Comparison of ENCODE assay signal across 14 cellular contexts in the genomic region with DNA sequence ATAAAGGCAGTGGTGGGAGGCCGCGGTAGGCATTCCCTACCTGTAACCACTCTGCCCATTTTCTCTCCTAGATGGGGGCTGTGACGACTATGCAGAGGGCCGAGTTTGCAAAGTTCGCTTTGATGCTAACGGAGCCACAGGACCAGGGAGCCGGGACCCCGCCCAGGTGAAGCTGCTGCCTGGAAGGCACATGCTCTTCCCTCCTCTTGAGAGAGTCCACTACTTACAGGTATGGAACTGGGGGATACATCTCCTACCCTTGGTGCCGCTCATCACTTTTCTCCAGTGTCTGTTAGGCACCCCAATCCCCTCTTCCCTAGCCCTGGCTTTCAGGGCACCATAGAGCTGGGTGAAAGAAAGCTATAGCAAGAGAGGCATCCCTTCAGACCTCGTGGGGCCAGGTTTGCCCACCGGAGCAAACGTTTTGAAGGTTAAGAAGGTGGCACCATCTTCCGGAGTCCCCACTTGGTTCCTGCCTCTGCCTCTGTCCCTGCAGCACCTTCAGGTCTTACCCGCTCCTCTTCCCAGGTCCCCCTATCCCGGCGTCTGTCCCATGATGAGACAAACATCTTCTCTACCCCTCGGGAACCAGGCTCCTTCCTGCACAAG. TPM values are rescaled to one million over a fixed set of nuclear protein-coding genes. Genes with fewer than 3 reads are reported as not detected.
A peak's percentile ranks its signal among the peaks of the same experiment; 100 is the strongest.
DNase-seq lines count a peak whose midpoint lies in the region; ATAC-seq and TF ChIP-seq lines count a peak whose summit lies in the region.
"Had no signal": no experiment of that assay in that cellular context is flagged by ENCODE, and none has a peak within 500 bp of the region (broad histone marks: within the 10 kb centered on the region; RNA-seq: fewer than 3 reads in every experiment).

No MANE protein-coding gene starts in this region.

- no peak overlapping the region for H3K4me3 ChIP-seq in CD8-positive, alpha-beta T cell (ENCODE audit: low read depth, low read length)
- H3K4me3 ChIP-seq in NT2/D1 (ENCODE audit: insufficient read length, low read depth): no peak overlapping the region
- no peak overlapping the region for H3K4me3 ChIP-seq in uterus
- H3K4me3 ChIP-seq: transverse colon had no signal

- no peak for TF ChIP-seq POLR2A in uterus (IDR thresholded peaks at IDR 0.05)

- no peak overlapping the region for H3K27ac ChIP-seq in CD8-positive, alpha-beta T cell (ENCODE audit: low read depth, low read length)
- H3K27ac ChIP-seq in uterus: peak overlapping the region; percentile 90 to 97
- H3K27ac ChIP-seq: HL-60, spleen had no signal

- intact Hi-C loops in CD8-positive, alpha-beta T cell (cut with DNase I, micrococcal nuclease): loop anchor here (5.0 kb wide), 4 partner anchors 219 to 274 kb away; a partner anchor contains a TSS
- intact Hi-C loops in uterus (cut with DNase I; ENCODE audit: low total_unique reads): loop anchor here (10.0 kb wide), 1 partner anchor 71 kb away; a partner anchor contains a TSS

- no peak overlapping the region for H3K27ac Mint-ChIP-seq in CD8-positive, alpha-beta T cell
- H3K27ac Mint-ChIP-seq in glutamatergic neuron (ENCODE audit: unreplicated experiment): peak overlapping the region; percentile 98
- H3K27ac Mint-ChIP-seq: activated naive CD4-positive, alpha-beta T cell treated with anti-CD3 and anti-CD28 coated beads, Interleukin-2, amount 50 U/mL, for 72 hours; nephron progenitor cell had no signal

- H3K36me3 ChIP-seq in CD8-positive, alpha-beta T cell (ENCODE audit: insufficient read depth, low read length): no peaks in the 10 kb centered on the region
- peaks cover 44% of the 10 kb centered on the region for H3K36me3 ChIP-seq in NT2/D1 (ENCODE audit: insufficient read depth, insufficient read length, low read length)
- no peaks in the 10 kb centered on the region for H3K36me3 ChIP-seq in uterus
- H3K36me3 ChIP-seq: spleen, transverse colon had no signal

- H3K27me3 Mint-ChIP-seq in CD8-positive, alpha-beta T cell (ENCODE audit: low read depth): peaks cover 44% of the 10 kb centered on the region
- H3K27me3 Mint-ChIP-seq in glutamatergic neuron (ENCODE audit: unreplicated experiment): peaks cover 37% of the 10 kb centered on the region

- H3K36me3 Mint-ChIP-seq in CD8-positive, alpha-beta T cell: no peaks in the 10 kb centered on the region
- peaks cover 11% of the 10 kb centered on the region for H3K36me3 Mint-ChIP-seq in glutamatergic neuron (ENCODE audit: unreplicated experiment)
- H3K36me3 Mint-ChIP-seq: activated naive CD4-positive, alpha-beta T cell treated with anti-CD3 and anti-CD28 coated beads, Interleukin-2, amount 50 U/mL, for 72 hours had no signal

- peaks cover 10% of the 10 kb centered on the region for H3K4me1 ChIP-seq in CD8-positive, alpha-beta T cell (ENCODE audit: insufficient read depth, low read length)
- H3K4me1 ChIP-seq in NT2/D1 (ENCODE audit: insufficient read depth, insufficient read length) (peaks cover 62% of the 10 kb centered on the region), uterus (peaks cover 5 to 6% of the 10 kb centered on the region in 2 donors)

- ATAC-seq in CD8-positive, alpha-beta T cell: no peak

- H3K4me1 Mint-ChIP-seq in CD8-positive, alpha-beta T cell (ENCODE audit: low read depth): peaks cover 27% of the 10 kb centered on the region
- H3K4me1 Mint-ChIP-seq in glutamatergic neuron (ENCODE audit: low read depth, unreplicated experiment): peaks cover 35% of the 10 kb centered on the region

- peak overlapping the region; percentile 36 for H3K9ac ChIP-seq in NT2/D1 (ENCODE audit: insufficient read length, low read depth)

- POLR2A ChIA-PET in CD8-positive, alpha-beta T cell (lab: Charles Lee): interaction anchor here (0.5 kb wide), 1 partner anchor 1264 kb away, joined by 3 read pairs; no protein-coding TSS in a partner anchor

- no peaks in the 10 kb centered on the region for H3K9me3 ChIP-seq in CD8-positive, alpha-beta T cell (ENCODE audit: low read length)
- H3K9me3 ChIP-seq in NT2/D1 (ENCODE audit: insufficient read depth, low read length): no peaks in the 10 kb centered on the region
- no peaks in the 10 kb centered on the region for H3K9me3 ChIP-seq in uterus
- H3K9me3 ChIP-seq: spleen, transverse colon had no signal

- H3K27me3 ChIP-seq in CD8-positive, alpha-beta T cell (ENCODE audit: insufficient read depth, low read length): peaks cover 10% of the 10 kb centered on the region
- H3K27me3 ChIP-seq in NT2/D1 (ENCODE audit: insufficient read depth, insufficient read length) (no peaks in the 10 kb centered on the region), uterus (peaks cover 0 to 4% of the 10 kb centered on the region in 2 donors)

- no peak for DNase-seq in CD8-positive, alpha-beta T cell
- no peak for DNase-seq in NT2/D1 (ENCODE audit: low read depth, low spot score)
- no peak for DNase-seq in glutamatergic neuron
- DNase-seq in uterus: no peak
- no peak for DNase-seq in stimulated activated naive CD4-positive, alpha-beta T cell treated with Interleukin-2 at 50 U/mL for 16 hours (lab: John Stamatoyannopoulos, UW)
- no peak for DNase-seq in NCI-H1930 (lab: John Stamatoyannopoulos, UW)
- DNase-seq in midbrain (lab: John Stamatoyannopoulos, UW): no peak
- DNase-seq: cortex of kidney had no signal

- no peaks in the 10 kb centered on the region for H3K9me3 Mint-ChIP-seq in CD8-positive, alpha-beta T cell
- peaks cover 28% of the 10 kb centered on the region for H3K9me3 Mint-ChIP-seq in glutamatergic neuron (ENCODE audit: unreplicated experiment)
- H3K9me3 Mint-ChIP-seq: activated naive CD4-positive, alpha-beta T cell treated with anti-CD3 and anti-CD28 coated beads, Interleukin-2, amount 50 U/mL, for 72 hours; H9; nephron progenitor cell had no signal

- CTCF ChIA-PET in CD8-positive, alpha-beta T cell (lab: Charles Lee): interaction anchor here (0.6 to 9.4 kb wide), 23 partner anchors 9 to 274 kb away, joined by 3 to 116 read pairs (median 7); a partner anchor contains a TSS

- peak overlapping the region; percentile 15 for H3K4me3 Mint-ChIP-seq in CD8-positive, alpha-beta T cell
- peak overlapping the region; percentile 76 for H3K4me3 Mint-ChIP-seq in glutamatergic neuron (ENCODE audit: unreplicated experiment)

- TF ChIP-seq CTCF in CD8-positive, alpha-beta T cell (IDR thresholded peaks at IDR 0.05): no peak
- TF ChIP-seq CTCF in glutamatergic neuron (IDR thresholded peaks at IDR 0.05; ENCODE audit: partially characterized antibody, unreplicated experiment): no peak
- TF ChIP-seq CTCF in uterus (IDR thresholded peaks at IDR 0.05): no peak

RNA-seq across cellular contexts. Expression of a gene that starts 2.0 kb away (rescaled TPM):
- total RNA-seq in CD8-positive, alpha-beta T cell: 1 to 10 TPM; 3.4 to 4.9 TPM
- total RNA-seq in glutamatergic neuron (ENCODE audit: unreplicated experiment) (58.4 TPM), uterus (10 to 100 TPM; 27.4 to 90.1 (median 59.9) TPM)

RNA-seq across cellular contexts. Expression of a gene that starts 4.6 kb away (rescaled TPM):
- total RNA-seq in CD8-positive, alpha-beta T cell: not detected
- total RNA-seq in glutamatergic neuron (ENCODE audit: unreplicated experiment) (145 TPM), uterus (10 to 100 TPM in 1 of 4 donors, 1 to 10 TPM in 2, under 1 TPM in 1; 0.29 to 23.1 (median 3.4) TPM)

RNA-seq across cellular contexts. Expression of a gene that starts 14.5 kb away (rescaled TPM):
- 1 to 10 TPM in 1 of 2 experiments, under 1 TPM in 1; 0.49 to 1.0 TPM for total RNA-seq in CD8-positive, alpha-beta T cell
- total RNA-seq in glutamatergic neuron (ENCODE audit: unreplicated experiment) (45.7 TPM), uterus (10 to 100 TPM in 1 of 4 donors, 1 to 10 TPM in 1, under 1 TPM in 1, not detected in 1; under 0.01 to 18.3 (median 2.7) TPM)

RNA-seq across cellular contexts. Expression of a gene that starts 24.9 kb away (rescaled TPM):
- total RNA-seq in CD8-positive, alpha-beta T cell: under 1 TPM; 0.61 to 0.92 TPM
- total RNA-seq in glutamatergic neuron (ENCODE audit: unreplicated experiment) (5.2 TPM), uterus (1 to 10 TPM in 1 of 4 donors, under 1 TPM in 1, not detected in 2; 0.76 to 9.6 TPM)

RNA-seq across cellular contexts. Expression of a gene that starts 25.7 kb away (rescaled TPM):
- total RNA-seq in CD8-positive, alpha-beta T cell: 10 to 100 TPM; 24.0 to 25.9 TPM
- total RNA-seq in glutamatergic neuron (ENCODE audit: unreplicated experiment) (141 TPM), uterus (10 to 100 TPM; 37.1 to 68.6 (median 52.8) TPM)

Comparison
In these comparisons a context has a peak if more than half of its experiments do, and no peak if none do; other contexts are left out.
1. RNA of a gene that starts 2.0 kb away (total RNA-seq): 27.4 to 90.1 TPM in uterus and 58.4 TPM in glutamatergic neuron (single experiment); 3.4 to 4.9 TPM in CD8-positive, alpha-beta T cell; every median in the first group is over 4 times any median in the second.